In the genomic region with DNA sequence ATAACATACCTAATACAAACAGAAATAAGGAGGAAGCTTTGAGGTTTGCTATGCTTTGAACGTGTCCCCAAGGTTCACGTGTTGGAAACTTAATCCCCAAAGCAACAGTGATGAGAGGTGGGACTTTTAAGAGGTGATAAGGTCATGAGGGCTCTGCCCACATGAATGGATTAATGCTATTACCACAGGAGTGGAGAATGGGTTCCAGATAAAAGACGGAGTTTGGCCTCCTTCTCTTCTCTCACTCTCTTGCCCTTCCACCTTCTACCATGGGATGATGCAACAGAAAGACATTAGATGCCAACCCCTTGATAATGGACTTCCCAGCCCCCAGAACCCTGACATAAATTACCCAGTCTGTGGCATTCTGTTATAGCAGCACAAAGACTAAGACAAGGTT, we compare ENCODE assay signal across 2 cellular contexts.
TF ChIP-seq lines count a peak whose summit lies in the region.

No MANE protein-coding gene starts in this region.

TF ChIP-seq in GM12891, 5 proteins besides CTCF, POLR2A, EP300 and RAD21 (continued from another document):
- TF ChIP-seq POU2F2 (IDR thresholded peaks at IDR 0.05; ENCODE audit: low read depth, low read length), result no peak
- no peak for TF ChIP-seq TAF1 (IDR thresholded peaks at IDR 0.05; ENCODE audit: low read depth, low read length)
- TF ChIP-seq PAX5 (IDR thresholded peaks at IDR 0.05; ENCODE audit: insufficient read depth, low read length, severe bottlenecking), result no peak

TF ChIP-seq in K562, 482 proteins besides CTCF, POLR2A, EP300 and RAD21 (continued from another document and continues in another):
- TF ChIP-seq MIER1 (IDR thresholded peaks at IDR 0.05; ENCODE audit: low read depth) (no peak), NR2C1 (IDR thresholded peaks at IDR 0.05) (peak; percentile 40; the same call in 1 of the 2 replicates), NR2C1 (tag; IDR thresholded peaks at IDR 0.05) (peak; percentile 74), KLF10 (CRISPR knock-in tag; IDR thresholded peaks at IDR 0.05) (no peak), NCOA4 (IDR thresholded peaks at IDR 0.05; ENCODE audit: partially characterized antibody) (no peak), GATAD2B (IDR thresholded peaks at IDR 0.05; ENCODE audit: borderline replicate concordance) (no peak), ZNF586 (CRISPR knock-in tag; conservative IDR thresholded peaks at IDR 0.05) (no peak), SMAD4 (CRISPR knock-in tag; conservative IDR thresholded peaks at IDR 0.05) (peak; percentile 79), RFX5 (IDR thresholded peaks at IDR 0.05; ENCODE audit: low read depth, low read length) (no peak), KDM4B (IDR thresholded peaks at IDR 0.05; ENCODE audit: borderline replicate concordance in 2 of 2, low read depth in 1 of 2) (no peak), ZNF592 (IDR thresholded peaks at IDR 0.05) (peak; percentile 83), ARNT (IDR thresholded peaks at IDR 0.05) (peak in 1 of 2 experiments; percentile 66; a peak in 1 of 4 replicates), HNRNPLL (IDR thresholded peaks at IDR 0.05; ENCODE audit: low read depth, low read length, poor library complexity, severe bottlenecking) (no peak), SMAD3 (CRISPR knock-in tag; conservative IDR thresholded peaks at IDR 0.05) (no peak), TAF7 (tag; IDR thresholded peaks at IDR 0.05) (no peak), KLF16 (IDR thresholded peaks at IDR 0.05) (0 out of 2 replicates have a peak, but pooled peaks have one; percentile 20), CEBPB (tag; IDR thresholded peaks at IDR 0.05) (peak; percentile 88), ATF2 (CRISPR knock-in tag; IDR thresholded peaks at IDR 0.05) (no peak), ASH1L (IDR thresholded peaks at IDR 0.05; ENCODE audit: borderline replicate concordance, low read depth, partially characterized antibody) (no peak), NBN (IDR thresholded peaks at IDR 0.05; ENCODE audit: low read depth) (peak; percentile 77), MTA3 (IDR thresholded peaks at IDR 0.05; ENCODE audit: borderline replicate concordance) (peak; percentile 88), ATF7 (IDR thresholded peaks at IDR 0.05) (peak; percentile 87), ZNF583 (CRISPR knock-in tag; IDR thresholded peaks at IDR 0.05) (no peak), STAG1 (CRISPR knock-in tag; IDR thresholded peaks at IDR 0.05; ENCODE audit: borderline replicate concordance) (no peak)
- TF ChIP-seq, protein P1, sequence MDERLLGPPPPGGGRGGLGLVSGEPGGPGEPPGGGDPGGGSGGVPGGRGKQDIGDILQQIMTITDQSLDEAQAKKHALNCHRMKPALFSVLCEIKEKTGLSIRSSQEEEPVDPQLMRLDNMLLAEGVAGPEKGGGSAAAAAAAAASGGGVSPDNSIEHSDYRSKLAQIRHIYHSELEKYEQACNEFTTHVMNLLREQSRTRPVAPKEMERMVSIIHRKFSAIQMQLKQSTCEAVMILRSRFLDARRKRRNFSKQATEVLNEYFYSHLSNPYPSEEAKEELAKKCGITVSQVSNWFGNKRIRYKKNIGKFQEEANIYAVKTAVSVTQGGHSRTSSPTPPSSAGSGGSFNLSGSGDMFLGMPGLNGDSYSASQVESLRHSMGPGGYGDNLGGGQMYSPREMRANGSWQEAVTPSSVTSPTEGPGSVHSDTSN (CRISPR knock-in tag; IDR thresholded peaks at IDR 0.05; ENCODE audit: low read depth), result no peak
- TF ChIP-seq, protein P1 (tag; conservative IDR thresholded peaks at IDR 0.05; ENCODE audit: low read depth), result peak; percentile 70
- TF ChIP-seq, protein P2, sequence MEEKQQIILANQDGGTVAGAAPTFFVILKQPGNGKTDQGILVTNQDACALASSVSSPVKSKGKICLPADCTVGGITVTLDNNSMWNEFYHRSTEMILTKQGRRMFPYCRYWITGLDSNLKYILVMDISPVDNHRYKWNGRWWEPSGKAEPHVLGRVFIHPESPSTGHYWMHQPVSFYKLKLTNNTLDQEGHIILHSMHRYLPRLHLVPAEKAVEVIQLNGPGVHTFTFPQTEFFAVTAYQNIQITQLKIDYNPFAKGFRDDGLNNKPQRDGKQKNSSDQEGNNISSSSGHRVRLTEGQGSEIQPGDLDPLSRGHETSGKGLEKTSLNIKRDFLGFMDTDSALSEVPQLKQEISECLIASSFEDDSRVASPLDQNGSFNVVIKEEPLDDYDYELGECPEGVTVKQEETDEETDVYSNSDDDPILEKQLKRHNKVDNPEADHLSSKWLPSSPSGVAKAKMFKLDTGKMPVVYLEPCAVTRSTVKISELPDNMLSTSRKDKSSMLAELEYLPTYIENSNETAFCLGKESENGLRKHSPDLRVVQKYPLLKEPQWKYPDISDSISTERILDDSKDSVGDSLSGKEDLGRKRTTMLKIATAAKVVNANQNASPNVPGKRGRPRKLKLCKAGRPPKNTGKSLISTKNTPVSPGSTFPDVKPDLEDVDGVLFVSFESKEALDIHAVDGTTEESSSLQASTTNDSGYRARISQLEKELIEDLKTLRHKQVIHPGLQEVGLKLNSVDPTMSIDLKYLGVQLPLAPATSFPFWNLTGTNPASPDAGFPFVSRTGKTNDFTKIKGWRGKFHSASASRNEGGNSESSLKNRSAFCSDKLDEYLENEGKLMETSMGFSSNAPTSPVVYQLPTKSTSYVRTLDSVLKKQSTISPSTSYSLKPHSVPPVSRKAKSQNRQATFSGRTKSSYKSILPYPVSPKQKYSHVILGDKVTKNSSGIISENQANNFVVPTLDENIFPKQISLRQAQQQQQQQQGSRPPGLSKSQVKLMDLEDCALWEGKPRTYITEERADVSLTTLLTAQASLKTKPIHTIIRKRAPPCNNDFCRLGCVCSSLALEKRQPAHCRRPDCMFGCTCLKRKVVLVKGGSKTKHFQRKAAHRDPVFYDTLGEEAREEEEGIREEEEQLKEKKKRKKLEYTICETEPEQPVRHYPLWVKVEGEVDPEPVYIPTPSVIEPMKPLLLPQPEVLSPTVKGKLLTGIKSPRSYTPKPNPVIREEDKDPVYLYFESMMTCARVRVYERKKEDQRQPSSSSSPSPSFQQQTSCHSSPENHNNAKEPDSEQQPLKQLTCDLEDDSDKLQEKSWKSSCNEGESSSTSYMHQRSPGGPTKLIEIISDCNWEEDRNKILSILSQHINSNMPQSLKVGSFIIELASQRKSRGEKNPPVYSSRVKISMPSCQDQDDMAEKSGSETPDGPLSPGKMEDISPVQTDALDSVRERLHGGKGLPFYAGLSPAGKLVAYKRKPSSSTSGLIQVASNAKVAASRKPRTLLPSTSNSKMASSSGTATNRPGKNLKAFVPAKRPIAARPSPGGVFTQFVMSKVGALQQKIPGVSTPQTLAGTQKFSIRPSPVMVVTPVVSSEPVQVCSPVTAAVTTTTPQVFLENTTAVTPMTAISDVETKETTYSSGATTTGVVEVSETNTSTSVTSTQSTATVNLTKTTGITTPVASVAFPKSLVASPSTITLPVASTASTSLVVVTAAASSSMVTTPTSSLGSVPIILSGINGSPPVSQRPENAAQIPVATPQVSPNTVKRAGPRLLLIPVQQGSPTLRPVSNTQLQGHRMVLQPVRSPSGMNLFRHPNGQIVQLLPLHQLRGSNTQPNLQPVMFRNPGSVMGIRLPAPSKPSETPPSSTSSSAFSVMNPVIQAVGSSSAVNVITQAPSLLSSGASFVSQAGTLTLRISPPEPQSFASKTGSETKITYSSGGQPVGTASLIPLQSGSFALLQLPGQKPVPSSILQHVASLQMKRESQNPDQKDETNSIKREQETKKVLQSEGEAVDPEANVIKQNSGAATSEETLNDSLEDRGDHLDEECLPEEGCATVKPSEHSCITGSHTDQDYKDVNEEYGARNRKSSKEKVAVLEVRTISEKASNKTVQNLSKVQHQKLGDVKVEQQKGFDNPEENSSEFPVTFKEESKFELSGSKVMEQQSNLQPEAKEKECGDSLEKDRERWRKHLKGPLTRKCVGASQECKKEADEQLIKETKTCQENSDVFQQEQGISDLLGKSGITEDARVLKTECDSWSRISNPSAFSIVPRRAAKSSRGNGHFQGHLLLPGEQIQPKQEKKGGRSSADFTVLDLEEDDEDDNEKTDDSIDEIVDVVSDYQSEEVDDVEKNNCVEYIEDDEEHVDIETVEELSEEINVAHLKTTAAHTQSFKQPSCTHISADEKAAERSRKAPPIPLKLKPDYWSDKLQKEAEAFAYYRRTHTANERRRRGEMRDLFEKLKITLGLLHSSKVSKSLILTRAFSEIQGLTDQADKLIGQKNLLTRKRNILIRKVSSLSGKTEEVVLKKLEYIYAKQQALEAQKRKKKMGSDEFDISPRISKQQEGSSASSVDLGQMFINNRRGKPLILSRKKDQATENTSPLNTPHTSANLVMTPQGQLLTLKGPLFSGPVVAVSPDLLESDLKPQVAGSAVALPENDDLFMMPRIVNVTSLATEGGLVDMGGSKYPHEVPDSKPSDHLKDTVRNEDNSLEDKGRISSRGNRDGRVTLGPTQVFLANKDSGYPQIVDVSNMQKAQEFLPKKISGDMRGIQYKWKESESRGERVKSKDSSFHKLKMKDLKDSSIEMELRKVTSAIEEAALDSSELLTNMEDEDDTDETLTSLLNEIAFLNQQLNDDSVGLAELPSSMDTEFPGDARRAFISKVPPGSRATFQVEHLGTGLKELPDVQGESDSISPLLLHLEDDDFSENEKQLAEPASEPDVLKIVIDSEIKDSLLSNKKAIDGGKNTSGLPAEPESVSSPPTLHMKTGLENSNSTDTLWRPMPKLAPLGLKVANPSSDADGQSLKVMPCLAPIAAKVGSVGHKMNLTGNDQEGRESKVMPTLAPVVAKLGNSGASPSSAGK (IDR thresholded peaks at IDR 0.05), result peak; percentile 61
- TF ChIP-seq, protein P3, sequence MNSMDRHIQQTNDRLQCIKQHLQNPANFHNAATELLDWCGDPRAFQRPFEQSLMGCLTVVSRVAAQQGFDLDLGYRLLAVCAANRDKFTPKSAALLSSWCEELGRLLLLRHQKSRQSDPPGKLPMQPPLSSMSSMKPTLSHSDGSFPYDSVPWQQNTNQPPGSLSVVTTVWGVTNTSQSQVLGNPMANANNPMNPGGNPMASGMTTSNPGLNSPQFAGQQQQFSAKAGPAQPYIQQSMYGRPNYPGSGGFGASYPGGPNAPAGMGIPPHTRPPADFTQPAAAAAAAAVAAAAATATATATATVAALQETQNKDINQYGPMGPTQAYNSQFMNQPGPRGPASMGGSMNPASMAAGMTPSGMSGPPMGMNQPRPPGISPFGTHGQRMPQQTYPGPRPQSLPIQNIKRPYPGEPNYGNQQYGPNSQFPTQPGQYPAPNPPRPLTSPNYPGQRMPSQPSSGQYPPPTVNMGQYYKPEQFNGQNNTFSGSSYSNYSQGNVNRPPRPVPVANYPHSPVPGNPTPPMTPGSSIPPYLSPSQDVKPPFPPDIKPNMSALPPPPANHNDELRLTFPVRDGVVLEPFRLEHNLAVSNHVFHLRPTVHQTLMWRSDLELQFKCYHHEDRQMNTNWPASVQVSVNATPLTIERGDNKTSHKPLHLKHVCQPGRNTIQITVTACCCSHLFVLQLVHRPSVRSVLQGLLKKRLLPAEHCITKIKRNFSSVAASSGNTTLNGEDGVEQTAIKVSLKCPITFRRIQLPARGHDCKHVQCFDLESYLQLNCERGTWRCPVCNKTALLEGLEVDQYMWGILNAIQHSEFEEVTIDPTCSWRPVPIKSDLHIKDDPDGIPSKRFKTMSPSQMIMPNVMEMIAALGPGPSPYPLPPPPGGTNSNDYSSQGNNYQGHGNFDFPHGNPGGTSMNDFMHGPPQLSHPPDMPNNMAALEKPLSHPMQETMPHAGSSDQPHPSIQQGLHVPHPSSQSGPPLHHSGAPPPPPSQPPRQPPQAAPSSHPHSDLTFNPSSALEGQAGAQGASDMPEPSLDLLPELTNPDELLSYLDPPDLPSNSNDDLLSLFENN (IDR thresholded peaks at IDR 0.05; ENCODE audit: low read depth in 2 of 2, low read length in 2 of 2), result no peak
